ENCODE assay signal across 10 cellular contexts in genomic region chr4:102761902-102762301, GRCh38. TPM values are rescaled to one million over a fixed set of nuclear protein-coding genes. Genes with fewer than 3 reads are reported as not detected.
DNase-seq lines count a peak whose midpoint lies in the region; ATAC-seq and TF ChIP-seq lines count a peak whose summit lies in the region.
"Had no signal": no experiment of that assay in that cellular context is flagged by ENCODE, and none has a peak within 500 bp of the region (broad histone marks: within the 10 kb centered on the region; RNA-seq: fewer than 3 reads in every experiment).

No MANE protein-coding gene starts in this region.

- no peak for DNase-seq in activated T-cell treated with anti-CD3 and anti-CD28 coated beads, Interleukin-2, amount 50 U/mL, for 24 hours
- no peak for DNase-seq in activated T-cell treated with anti-CD3 and anti-CD28 coated beads for 4 hours
- DNase-seq in activated B cell treated with CpG ODN at 0.5 μM for 24 hours: no peak
- DNase-seq in immature natural killer cell: no peak
- DNase-seq in stimulated activated naive B cell treated with anti-CD40 and anti-IgM and Interleukin-4, amounts not matched to agents 10 μg/mL and 1 μg/mL and 100 μg/mL, for 72 hours: no peak
- no peak for DNase-seq in GM13977 (ENCODE audit: low spot score)
- no peak for DNase-seq in NCI-H1417 treated with DMSO at 0.1 percent for 48 hours (lab: John Stamatoyannopoulos, UW)
- no peak for DNase-seq in NCI-H2081 (lab: John Stamatoyannopoulos, UW)
- DNase-seq: central memory CD4-positive, alpha-beta T cell; KG1 had no signal

- intact Hi-C loops in activated B cell treated with CpG ODN at 0.5 μM for 24 hours (cut with micrococcal nuclease): loop anchor here (1.0 to 10.0 kb wide), 4 partner anchors 8 to 327 kb away; partner anchors contain the start of gene SLC9B2

- peaks cover 38% of the 10 kb centered on the region for H3K4me1 Mint-ChIP-seq in activated T-cell treated with anti-CD3 and anti-CD28 coated beads, Interleukin-2, amount 50 U/mL, for 24 hours (ENCODE audit: low read depth)
- H3K4me1 Mint-ChIP-seq in activated B cell treated with CpG ODN at 0.5 μM for 24 hours (peaks cover 43% of the 10 kb centered on the region), immature natural killer cell (peaks cover 22 to 44% of the 10 kb centered on the region in 2 donors)
- peaks cover 26 to 33% of the 10 kb centered on the region in 2 donors for H3K4me1 Mint-ChIP-seq in stimulated activated naive B cell treated with anti-CD40 and anti-IgM and Interleukin-4, amounts not matched to agents 10 μg/mL and 1 μg/mL and 100 μg/mL, for 72 hours

- CTCF ChIA-PET in activated B cell treated with CpG ODN at 0.5 μM for 24 hours (lab: Charles Lee): no interaction called here

- TF ChIP-seq CTCF in activated B cell treated with CpG ODN at 0.5 μM for 24 hours (IDR thresholded peaks at IDR 0.05) (no peak), GM13977 (IDR thresholded peaks at IDR 0.05; ENCODE audit: extremely low read depth, insufficient read depth, missing control alignments) (no peak)

- POLR2A ChIA-PET in activated B cell treated with CpG ODN at 0.5 μM for 24 hours (lab: Charles Lee): interaction anchor here (1.0 to 2.8 kb wide), 8 partner anchors 18 to 417 kb away, joined by 4 to 110 read pairs (median 10); partner anchors contain the start of genes CISD2, NFKB1, SLC39A8 and UBE2D3

- in situ Hi-C loops in GM13977 (cut with MboI; ENCODE audit: low pct_unique_long_range_greater_than_20kb, low sequenced_read_pairs, unreplicated experiment): no loop called here

- H3K4me3 Mint-ChIP-seq in activated T-cell treated with anti-CD3 and anti-CD28 coated beads, Interleukin-2, amount 50 U/mL, for 24 hours: peak overlapping the region; percentile 93
- H3K4me3 Mint-ChIP-seq in activated B cell treated with CpG ODN at 0.5 μM for 24 hours: peak overlapping the region; percentile 93
- peak overlapping the region; percentile 93 to 97 (median 94) for H3K4me3 Mint-ChIP-seq in immature natural killer cell
- H3K4me3 Mint-ChIP-seq in stimulated activated naive B cell treated with anti-CD40 and anti-IgM and Interleukin-4, amounts not matched to agents 10 μg/mL and 1 μg/mL and 100 μg/mL, for 72 hours: peak overlapping the region; percentile 85 to 89

- H3K27ac Mint-ChIP-seq in activated T-cell treated with anti-CD3 and anti-CD28 coated beads, Interleukin-2, amount 50 U/mL, for 24 hours: no peak overlapping the region
- H3K27ac Mint-ChIP-seq in activated B cell treated with CpG ODN at 0.5 μM for 24 hours: peak overlapping the region; percentile 16
- H3K27ac Mint-ChIP-seq in immature natural killer cell: peak overlapping the region in 2 of 6 donors; percentile 46 to 91
- no peak overlapping the region for H3K27ac Mint-ChIP-seq in stimulated activated naive B cell treated with anti-CD40 and anti-IgM and Interleukin-4, amounts not matched to agents 10 μg/mL and 1 μg/mL and 100 μg/mL, for 72 hours

- ATAC-seq in activated B cell treated with CpG ODN at 0.5 μM for 24 hours (ENCODE audit: low read depth): no peak
- ATAC-seq in stimulated activated naive B cell treated with anti-CD40 and anti-IgM and Interleukin-4, amounts not matched to agents 10 μg/mL and 1 μg/mL and 100 μg/mL, for 72 hours (replicated peaks): no peak

- H3K9me3 Mint-ChIP-seq in activated T-cell treated with anti-CD3 and anti-CD28 coated beads, Interleukin-2, amount 50 U/mL, for 24 hours: no peaks in the 10 kb centered on the region
- H3K9me3 Mint-ChIP-seq in activated B cell treated with CpG ODN at 0.5 μM for 24 hours: peaks cover 3% of the 10 kb centered on the region
- H3K9me3 Mint-ChIP-seq in immature natural killer cell: no peaks in the 10 kb centered on the region
- peaks cover 2 to 6% of the 10 kb centered on the region in 2 donors for H3K9me3 Mint-ChIP-seq in stimulated activated naive B cell treated with anti-CD40 and anti-IgM and Interleukin-4, amounts not matched to agents 10 μg/mL and 1 μg/mL and 100 μg/mL, for 72 hours

- H3K36me3 Mint-ChIP-seq in activated T-cell treated with anti-CD3 and anti-CD28 coated beads, Interleukin-2, amount 50 U/mL, for 24 hours (ENCODE audit: low read depth): peaks cover 7% of the 10 kb centered on the region
- H3K36me3 Mint-ChIP-seq in activated B cell treated with CpG ODN at 0.5 μM for 24 hours (ENCODE audit: low read depth): peaks cover 13% of the 10 kb centered on the region
- no peaks in the 10 kb centered on the region for H3K36me3 Mint-ChIP-seq in immature natural killer cell
- H3K36me3 Mint-ChIP-seq in stimulated activated naive B cell treated with anti-CD40 and anti-IgM and Interleukin-4, amounts not matched to agents 10 μg/mL and 1 μg/mL and 100 μg/mL, for 72 hours: peaks cover 20 to 27% of the 10 kb centered on the region in 2 donors

- H3K27me3 Mint-ChIP-seq in activated T-cell treated with anti-CD3 and anti-CD28 coated beads, Interleukin-2, amount 50 U/mL, for 24 hours: no peaks in the 10 kb centered on the region
- no peaks in the 10 kb centered on the region for H3K27me3 Mint-ChIP-seq in activated B cell treated with CpG ODN at 0.5 μM for 24 hours
- H3K27me3 Mint-ChIP-seq in immature natural killer cell (ENCODE audit: low read depth in 3 of 3): peaks cover 3 to 9% (median 5%) of the 10 kb centered on the region in 3 donors
- H3K27me3 Mint-ChIP-seq in stimulated activated naive B cell treated with anti-CD40 and anti-IgM and Interleukin-4, amounts not matched to agents 10 μg/mL and 1 μg/mL and 100 μg/mL, for 72 hours: no peaks in the 10 kb centered on the region

RNA-seq across cellular contexts. Expression of gene MANBA, which starts 1.1 kb away (rescaled TPM):
- 41.2 and 55.3 TPM in 2 replicates for total RNA-seq in activated B cell treated with CpG ODN at 0.5 μM for 24 hours
- polyA plus RNA-seq in immature natural killer cell: 10 to 100 TPM; 17.7 to 26.2 (median 18.3) TPM
